ENCODE assay signal across 1 cellular context in genomic region chr1:151960780-151961513, GRCh38.
TF ChIP-seq lines count a peak whose summit lies in the region.

No MANE protein-coding gene starts in this region.

TF ChIP-seq in endothelial cell of umbilical vein, 7 proteins besides CTCF, POLR2A, EP300 and RAD21 (continued from another document):
- no peak for TF ChIP-seq MAX (IDR thresholded peaks at IDR 0.05; ENCODE audit: insufficient read depth, insufficient read length)
